Comparison of ENCODE assay signal across 15 cellular contexts in genomic region chr3:89699771-89700170, GRCh38.
"Had no signal": no experiment of that assay in that cellular context is flagged by ENCODE, and none has a peak within 500 bp of the region (broad histone marks: within the 10 kb centered on the region; RNA-seq: fewer than 3 reads in every experiment).

No MANE protein-coding gene starts in this region.

- H3K4me3 ChIP-seq: tibial nerve had no signal

- ATAC-seq: activated CD4-positive, CD25-positive, alpha-beta regulatory T cell treated with anti-CD3 and anti-CD28 coated beads, Interleukin-2, amount 50 U/mL, for 24 hours; activated CD8-positive, alpha-beta memory T cell treated with anti-CD3 and anti-CD28 coated beads, Interleukin-2, amount 10 ng/mL, durations not matched to agents 7 days and 5 days; activated naive CD4-positive, alpha-beta T cell treated with anti-CD3 and anti-CD28 coated beads, Interleukin-2, amount 50 U/mL, for 72 hours; activated T-cell treated with anti-CD3 and anti-CD28 coated beads, Interleukin-2, amount 50 U/mL, for 4 hours; esophagus mucosa; left lobe of liver had no signal

- H3K27me3 ChIP-seq: brain microvascular endothelial cell, tibial nerve had no signal

- DNase-seq: activated CD8-positive, alpha-beta memory T cell treated with anti-CD3 and anti-CD28 coated beads, Interleukin-2, amount 10 ng/mL, durations not matched to agents 7 days and 5 days; activated effector memory CD4-positive, alpha-beta T cell treated with anti-CD3 and anti-CD28 coated beads, Interleukin-2, amount 50 U/mL, for 16 hours; activated T-cell treated with anti-CD3 and anti-CD28 coated beads, Interleukin-2, amount 50 U/mL, for 4 hours; amniotic stem cell; brain microvascular endothelial cell; dermis blood vessel endothelial cell; mesenchymal stem cell; nephron progenitor cell; stimulated activated CD4-positive, alpha-beta T cell treated with anti-CD3 and anti-CD28 coated beads, Interleukin-2, amount 100 ng/mL, for 24 hours; stimulated activated naive B cell treated with anti-CD40 and anti-IgM and Interleukin-4, amounts not matched to agents 10 μg/mL and 1 μg/mL and 100 μg/mL, for 72 hours had no signal

- H3K9me3 ChIP-seq: tibial nerve had no signal

- H3K4me1 ChIP-seq: tibial nerve had no signal

- H3K27ac ChIP-seq: brain microvascular endothelial cell, tibial nerve had no signal

- H3K36me3 ChIP-seq: brain microvascular endothelial cell, tibial nerve had no signal
